ENCODE assay signal across 8 cellular contexts in the genomic region with DNA sequence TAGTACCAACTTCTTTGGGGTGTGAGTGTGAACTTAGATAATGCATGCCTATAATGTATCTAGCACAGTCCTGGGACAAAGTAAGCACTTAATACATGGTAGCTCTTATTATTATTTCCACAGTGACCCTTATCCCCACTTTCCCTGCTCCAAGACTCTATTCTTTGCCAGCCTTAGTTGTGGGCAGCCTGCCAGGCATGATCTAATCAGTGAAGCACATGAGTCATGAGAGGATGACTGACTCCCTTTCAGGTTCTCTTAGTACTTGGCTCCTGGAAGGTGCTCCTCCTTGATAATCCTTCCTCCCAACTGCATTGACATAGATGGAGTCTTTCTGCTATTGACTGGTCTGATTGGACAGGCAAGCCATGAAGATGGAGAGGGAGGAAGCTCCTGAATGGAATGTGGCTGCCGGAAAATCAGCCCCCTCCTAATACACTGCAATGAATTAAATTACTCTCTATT. TPM values are rescaled to one million over a fixed set of nuclear protein-coding genes. Genes with fewer than 3 reads are reported as not detected.
DNase-seq lines count a peak whose midpoint lies in the region; ATAC-seq and TF ChIP-seq lines count a peak whose summit lies in the region.

No MANE protein-coding gene starts in this region.

- no peaks in the 10 kb centered on the region for H3K27me3 ChIP-seq in stomach

- no peaks in the 10 kb centered on the region for H3K36me3 ChIP-seq in stomach

- ATAC-seq in GM21367 (IDR thresholded peaks at IDR 0.05; ENCODE audit: unreplicated experiment), result no peak

- DNase-seq in NCI-H82 (lab: John Stamatoyannopoulos, UW), result peak; percentile 37
- DNase-seq in NCI-H82 treated with DMSO at 0.1 percent for 48 hours (lab: John Stamatoyannopoulos, UW; ENCODE audit: unreplicated experiment), result no peak
- peak; percentile 86 for DNase-seq in RWPE1 (ENCODE audit: low spot score)
- DNase-seq in glomerular visceral epithelial cell (ENCODE audit: extremely low spot score), result peak; percentile 94
- peak; percentile 88 for DNase-seq in stomach
- no peak for DNase-seq in cerebellum (ENCODE audit: low spot score)
- DNase-seq in D341Med (ENCODE audit: low spot score), result no peak

- WGBS in stomach, 5 donors, result 39 to 83% (median 55%) methylated on average over 1 of the region's 1 CpG

- TF ChIP-seq CTCF in RWPE1 (conservative IDR thresholded peaks at IDR 0.05; ENCODE audit: low read depth), result no peak
- no peak for TF ChIP-seq CTCF in stomach (IDR thresholded peaks at IDR 0.05)

- no peaks in the 10 kb centered on the region for H3K9me3 ChIP-seq in stomach

- no peak for TF ChIP-seq EP300 in stomach (IDR thresholded peaks at IDR 0.05)

- no peak overlapping the region for H3K4me3 ChIP-seq in stomach

- no peak for TF ChIP-seq POLR2A in stomach (IDR thresholded peaks at IDR 0.05)

- peaks cover 0 to 16% (median 8%) of the 10 kb centered on the region in 4 donors for H3K4me1 ChIP-seq in stomach

- intact Hi-C loops in stomach (cut with DNase I; ENCODE audit: low total_unique reads), result loop anchor here (10.0 kb wide), 1 partner anchor 494 kb away; no protein-coding TSS in a partner anchor

- no peak overlapping the region for H3K27ac ChIP-seq in RWPE1
- peak overlapping the region in 1 of 5 donors; percentile 54 for H3K27ac ChIP-seq in stomach

- CTCF ChIA-PET in RWPE1 (lab: Yijun Ruan, JAX), result interaction anchor here (0.5 to 1.9 kb wide), 8 partner anchors 10 to 597 kb away, joined by 3 to 8 read pairs (median 4); no protein-coding TSS in a partner anchor

- POLR2A ChIA-PET in RWPE1 (lab: Yijun Ruan, JAX; ENCODE audit: low non-redundant PET), result no interaction called here

RNA-seq across cellular contexts. Expression of gene GNG12, which starts 17.4 kb away (rescaled TPM):
- total RNA-seq in stomach (100 to 1,000 TPM in 2 of 5 donors, 10 to 100 TPM in 3; 46.3 to 189 (median 71.9) TPM), cerebellum (27.4 TPM)
- polyA plus RNA-seq in stomach, result 10 to 100 TPM; 21.7 to 56.8 (median 41.5) TPM

Comparison
In these comparisons a context has a peak if more than half of its experiments do, and no peak if none do; other contexts are left out.
1. DNase-seq: peak in NCI-H82 (single experiment), RWPE1 (single experiment), glomerular visceral epithelial cell (single experiment) and stomach (single experiment); none in NCI-H82 treated with DMSO at 0.1 percent for 48 hours (single experiment), cerebellum (single experiment) and D341Med (single experiment).